In genomic region chr19:41144403-41144802, GRCh38 we compare ENCODE assay signal across 8 cellular contexts. TPM values are rescaled to one million over a fixed set of nuclear protein-coding genes. Genes with fewer than 3 reads are reported as not detected.
DNase-seq lines count a peak whose midpoint lies in the region; ATAC-seq, FAIRE-seq and TF ChIP-seq lines count a peak whose summit lies in the region.

No MANE protein-coding gene starts in this region.

- no peaks in the 10 kb centered on the region for H3K79me2 ChIP-seq in astrocyte (ENCODE audit: insufficient read depth, low read length)

- H3K27ac ChIP-seq in astrocyte (ENCODE audit: low read depth, low read length) = no peak overlapping the region

- peak; percentile 79 for TF ChIP-seq CTCF in GM06990 (IDR thresholded peaks at IDR 0.05; ENCODE audit: insufficient read depth, low read length, poor library complexity, severe bottlenecking)
- TF ChIP-seq CTCF in astrocyte (IDR thresholded peaks at IDR 0.05; ENCODE audit: insufficient read depth, low read depth, low read length) = peak; percentile 69

- no peaks in the 10 kb centered on the region for H3K27me3 ChIP-seq in GM06990 (replicated peaks; ENCODE audit: control insufficient read depth, insufficient read depth, low read length)
- no peaks in the 10 kb centered on the region for H3K27me3 ChIP-seq in astrocyte (ENCODE audit: insufficient read depth, low read length)

- no peaks in the 10 kb centered on the region for H3K36me3 Mint-ChIP-seq in astrocyte (ENCODE audit: low read depth, unreplicated experiment)

- H4K20me1 ChIP-seq in astrocyte (ENCODE audit: insufficient read depth, low read length) = no peaks in the 10 kb centered on the region

- H3K27ac Mint-ChIP-seq in astrocyte (ENCODE audit: unreplicated experiment) = no peak overlapping the region

- H3K9me3 Mint-ChIP-seq in astrocyte (ENCODE audit: unreplicated experiment) = no peaks in the 10 kb centered on the region

- no peak overlapping the region for H2AFZ ChIP-seq in astrocyte (ENCODE audit: low read depth, low read length)

- no peaks in the 10 kb centered on the region for H3K4me1 ChIP-seq in astrocyte (ENCODE audit: insufficient read depth, low read length)

- DNase-seq in GM06990 (ENCODE audit: extremely low read depth, insufficient read length) (no peak), NCI-H146 (lab: John Stamatoyannopoulos, UW) (peak; percentile 44), T-helper 9 cell (peak; percentile 91), astrocyte (ENCODE audit: low read depth) (peak; percentile 48), hypothalamus (lab: John Stamatoyannopoulos, UW) (peak in 38 of 51 donors; percentile 1 to 73 (median 28)), smooth muscle cell of the brain vasculature (ENCODE audit: low read depth, low spot score) (peak; percentile 40)

- FAIRE-seq in astrocyte (lab: Jason Lieb, UNC) = no peak

- no peaks in the 10 kb centered on the region for H3K9me3 ChIP-seq in astrocyte (ENCODE audit: insufficient read depth, low read depth, low read length)

- no peak overlapping the region for H3K4me3 Mint-ChIP-seq in astrocyte (ENCODE audit: unreplicated experiment)

- H3K36me3 ChIP-seq in GM06990 (ENCODE audit: control insufficient read depth, insufficient read depth, low read length) = no peaks in the 10 kb centered on the region
- H3K36me3 ChIP-seq in astrocyte (ENCODE audit: insufficient read depth, low read length) = no peaks in the 10 kb centered on the region

- H3K4me2 ChIP-seq in astrocyte (ENCODE audit: low read length) = no peak overlapping the region

- no peaks in the 10 kb centered on the region for H3K4me1 Mint-ChIP-seq in astrocyte (ENCODE audit: low read depth, unreplicated experiment)

- peaks cover 16% of the 10 kb centered on the region for H3K27me3 Mint-ChIP-seq in astrocyte (ENCODE audit: low read depth, unreplicated experiment)

- H3K4me3 ChIP-seq in GM06990 (replicated peaks; ENCODE audit: low read depth, low read length) (no peak overlapping the region), astrocyte (ENCODE audit: insufficient read depth, low read depth, low read length) (no peak overlapping the region)

- no peak for ATAC-seq in GM21528 (IDR thresholded peaks at IDR 0.05; ENCODE audit: low FRiP score, unreplicated experiment)
- ATAC-seq in GM18861 (IDR thresholded peaks at IDR 0.05; ENCODE audit: unreplicated experiment) = no peak

- no peak overlapping the region for H3K9ac ChIP-seq in astrocyte (ENCODE audit: low read length)

RNA-seq across cellular contexts. Expression of gene CYP2F1, which starts 30.2 kb away (rescaled TPM):
- total RNA-seq in astrocyte = not detected in 2 replicates

RNA-seq across cellular contexts. Expression of gene CYP2S1, which starts 48.6 kb away (rescaled TPM):
- total RNA-seq in astrocyte = 6.2 and 11.1 TPM in 2 replicates

RNA-seq across cellular contexts. Expression of gene CYP2A13, which starts 56.2 kb away (rescaled TPM):
- total RNA-seq in astrocyte = not detected in 2 replicates
